ENCODE assay signal across 8 cellular contexts in the genomic region with DNA sequence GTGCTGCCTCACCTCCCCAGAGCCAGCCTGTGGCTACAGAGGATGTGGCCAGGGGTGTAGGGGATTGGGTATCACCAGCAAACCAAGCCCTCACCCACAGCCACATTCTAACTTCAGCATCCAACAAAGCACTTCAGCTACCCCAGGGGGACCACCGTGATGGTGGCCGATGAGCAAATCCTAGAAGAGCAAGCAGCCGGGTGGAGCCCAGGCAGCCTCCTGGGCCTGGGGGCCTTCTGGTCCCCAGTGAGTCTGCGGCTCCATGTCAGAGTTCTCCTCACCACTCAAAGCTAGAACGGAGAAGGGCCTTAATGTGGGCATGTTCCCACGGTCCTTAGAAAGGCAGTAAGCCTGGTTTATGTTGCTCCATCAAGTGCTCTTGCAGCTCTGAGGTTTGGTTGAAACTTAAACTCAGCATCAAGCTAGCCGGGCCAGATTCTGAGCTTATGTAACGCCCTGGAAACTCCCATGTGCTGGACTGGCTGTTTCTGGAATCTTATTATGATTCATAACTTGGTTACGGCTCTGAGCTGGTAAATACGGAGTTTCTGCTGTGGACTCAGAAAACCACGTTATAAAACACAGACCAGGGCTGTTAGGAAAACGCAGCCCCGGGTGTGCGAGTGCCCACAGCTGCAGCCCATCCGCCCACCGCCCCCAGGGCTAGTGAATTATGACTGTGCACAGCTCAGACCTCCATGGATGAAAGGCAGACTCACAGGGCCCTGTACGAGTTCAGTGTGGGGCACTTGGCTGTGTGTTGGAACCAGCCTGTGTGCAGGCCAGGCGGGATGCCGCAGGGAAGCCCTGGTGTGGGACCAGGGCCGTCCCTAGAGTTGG.
A peak's percentile ranks its signal among the peaks of the same experiment; 100 is the strongest.
DNase-seq lines count a peak whose midpoint lies in the region; ATAC-seq and TF ChIP-seq lines count a peak whose summit lies in the region.

No MANE protein-coding gene starts in this region.

- in situ Hi-C loops in ACHN (cut with HindIII; ENCODE audit: low pct_ligation_motif_present, low pct_unique_long_range_greater_than_20kb, low sequenced_read_pairs): no loop called here

- intact Hi-C loops in A673 (cut with micrococcal nuclease; ENCODE audit: unreplicated experiment): loop anchor here (5.0 to 10.0 kb wide), 2 partner anchors 587 to 659 kb away; no protein-coding TSS in a partner anchor
- intact Hi-C loops in head of caudate nucleus (cut with DNase I): loop anchor here (5.0 kb wide), 1 partner anchor 387 kb away; the partner anchor contains the start of gene SH3RF3

- H3K36me3 ChIP-seq in lung (ENCODE audit: control insufficient read depth in 2 of 2, insufficient read depth in 2 of 2, low read length in 2 of 2) (no peaks in the 10 kb centered on the region), A673 (ENCODE audit: insufficient read depth, low read length, poor library complexity, severe bottlenecking) (no peaks in the 10 kb centered on the region)

- POLR2A ChIA-PET in A673 (lab: Charles Lee; ENCODE audit: low non-redundant PET): no interaction called here

- peak overlapping the region in 1 of 2 donors; percentile 79 for H3K27ac ChIP-seq in lung (ENCODE audit: low read depth in 1 of 2, low read length in 1 of 2)
- H3K27ac ChIP-seq in A673 (ENCODE audit: low read depth, low read length, poor library complexity, severe bottlenecking): no peak overlapping the region

- TF ChIP-seq CTCF in lung (IDR thresholded peaks at IDR 0.05; ENCODE audit: control extremely low read depth, extremely low read depth) (no peak), A673 (conservative IDR thresholded peaks at IDR 0.05; ENCODE audit: low read depth, low read length) (no peak)

- CTCF ChIA-PET in A673 (lab: Charles Lee): no interaction called here

- H3K4me3 ChIP-seq in lung (no peak overlapping the region), A673 (ENCODE audit: low read depth, low read length, poor library complexity, severe bottlenecking) (no peak overlapping the region)

- H3K27me3 ChIP-seq in lung (ENCODE audit: control insufficient read depth, insufficient read depth) (no peaks in the 10 kb centered on the region), A673 (replicated peaks; ENCODE audit: insufficient read depth, low read depth, low read length, poor library complexity) (no peaks in the 10 kb centered on the region)

- H3K4me1 ChIP-seq in lung (ENCODE audit: control insufficient read depth in 2 of 2, insufficient read depth in 2 of 2, low read length in 2 of 2) (peaks cover 0 to 4% of the 10 kb centered on the region in 2 donors), A673 (ENCODE audit: insufficient read depth, low read length, poor library complexity, severe bottlenecking) (no peaks in the 10 kb centered on the region)

- ATAC-seq in GM19043 (IDR thresholded peaks at IDR 0.05; ENCODE audit: low read depth, unreplicated experiment): peak; percentile 35
- peak; percentile 61 for ATAC-seq in HG03108 (IDR thresholded peaks at IDR 0.05; ENCODE audit: unreplicated experiment)
- peak; percentile 22 for ATAC-seq in lung (ENCODE audit: insufficient read depth, low FRiP score)

- H3K9me3 ChIP-seq in lung (ENCODE audit: control insufficient read depth in 2 of 2, insufficient read depth in 1 of 2, low read length in 1 of 2): no peaks in the 10 kb centered on the region
- H3K9me3 ChIP-seq in A673 (ENCODE audit: low read depth, low read length, poor library complexity, severe bottlenecking): no peaks in the 10 kb centered on the region

- WGBS in lung, 2 donors: 67 to 83% methylated on average over 20 of the region's 20 CpGs

- DNase-seq in ACHN (peak; percentile 15), amniotic stem cell (lab: John Stamatoyannopoulos, UW) (peak; percentile 63), lung (ENCODE audit: low spot score) (peak; percentile 45), A673 (ENCODE audit: low spot score) (no peak), NCI-H774 (lab: John Stamatoyannopoulos, UW) (no peak), head of caudate nucleus (no peak)

- BruUV-seq in A673 (replicated peaks; lab: Mats Ljungman, UMichigan): no TSS peak

Comparison
In these comparisons a context has a peak if more than half of its experiments do, and no peak if none do; other contexts are left out.
1. DNase-seq: peak in ACHN (single experiment), amniotic stem cell (single experiment) and lung (single experiment); none in A673 (single experiment), NCI-H774 (single experiment) and head of caudate nucleus (0 of 42).
2. Peak in every context shown above with its lines, with median percentiles within 50 percentile points of each other: ATAC-seq.